In genomic region chr2:210727549-210727948, GRCh38 we compare ENCODE assay signal across 21 cellular contexts.
DNase-seq lines count a peak whose midpoint lies in the region; ATAC-seq and TF ChIP-seq lines count a peak whose summit lies in the region.
"Had no signal": no experiment of that assay in that cellular context is flagged by ENCODE, and none has a peak within 500 bp of the region (broad histone marks: within the 10 kb centered on the region; RNA-seq: fewer than 3 reads in every experiment).

No MANE protein-coding gene starts in this region.

- peaks cover 4% of the 10 kb centered on the region for H3K4me1 Mint-ChIP-seq in activated naive CD8-positive, alpha-beta T cell treated with anti-CD3 and anti-CD28 coated beads, Interleukin-2, amount 10 ng/mL, durations not matched to agents 7 days and 5 days
- H3K4me1 Mint-ChIP-seq in activated naive CD8-positive, alpha-beta T cell treated with anti-CD3 and anti-CD28 coated beads for 36 hours: no peaks in the 10 kb centered on the region
- H3K4me1 Mint-ChIP-seq: CD4-positive, alpha-beta memory T cell had no signal

- no peaks in the 10 kb centered on the region for H3K79me2 ChIP-seq in KMS-11 (ENCODE audit: insufficient read depth, low read depth)

- H3K4me1 ChIP-seq in KMS-11 (ENCODE audit: low read depth, poor library complexity, severe bottlenecking): peaks cover 13% of the 10 kb centered on the region
- H3K4me1 ChIP-seq: SJSA1 had no signal

- no peak overlapping the region for H3K27ac ChIP-seq in KMS-11
- H3K27ac ChIP-seq: SJSA1 had no signal

- H3K36me3 ChIP-seq in KMS-11 (ENCODE audit: insufficient read depth): no peaks in the 10 kb centered on the region
- H3K36me3 ChIP-seq: BE2C, SJSA1 had no signal

- no peak overlapping the region for H3K4me3 ChIP-seq in KMS-11 (IDR thresholded peaks at IDR 0.05; ENCODE audit: insufficient read depth, low read depth, low read length)
- H3K4me3 ChIP-seq: GM23338, SJSA1 had no signal

- DNase-seq in activated naive CD8-positive, alpha-beta T cell treated with anti-CD3 and anti-CD28 coated beads, Interleukin-2, amount 10 ng/mL, durations not matched to agents 7 days and 5 days: no peak
- no peak for DNase-seq in activated naive CD8-positive, alpha-beta T cell treated with anti-CD3 and anti-CD28 coated beads for 36 hours
- DNase-seq in NCI-H748 (lab: John Stamatoyannopoulos, UW; ENCODE audit: unreplicated experiment) (no peak), NCI-H1417 treated with DMSO at 0.1 percent for 48 hours (lab: John Stamatoyannopoulos, UW) (no peak), ecto neural progenitor cell (ENCODE audit: low spot score) (no peak)
- no peak for DNase-seq in activated CD4-positive, alpha-beta T cell treated with anti-CD3 and anti-CD28 coated beads for 48 hours
- DNase-seq: 8988T; BE2C; Calu3; CD4-positive, alpha-beta memory T cell; KBM-7; NCI-H1048; NCI-H146; NCI-H2081; NCI-H774; SW 1271 had no signal

- H3K4me3 Mint-ChIP-seq in activated naive CD8-positive, alpha-beta T cell treated with anti-CD3 and anti-CD28 coated beads, Interleukin-2, amount 10 ng/mL, durations not matched to agents 7 days and 5 days: no peak overlapping the region
- H3K4me3 Mint-ChIP-seq in activated naive CD8-positive, alpha-beta T cell treated with anti-CD3 and anti-CD28 coated beads for 36 hours: no peak overlapping the region
- H3K4me3 Mint-ChIP-seq: CD4-positive, alpha-beta memory T cell; GM23338; T-helper 2 cell treated with Interferon-gamma antibody and Interleukin-4, amounts not matched to agents 5 μg/mL and 100 μg/mL, for 36 hours had no signal

- H3K4me2 ChIP-seq in KMS-11: peak overlapping the region; percentile 11; the same call in 1 of the 2 replicates
- H3K4me2 ChIP-seq: GM23338 had no signal

- TF ChIP-seq CTCF in KMS-11 (conservative IDR thresholded peaks at IDR 0.05; ENCODE audit: low read depth, low read length): no peak

- H3K36me3 Mint-ChIP-seq in activated naive CD8-positive, alpha-beta T cell treated with anti-CD3 and anti-CD28 coated beads, Interleukin-2, amount 10 ng/mL, durations not matched to agents 7 days and 5 days: no peaks in the 10 kb centered on the region
- H3K36me3 Mint-ChIP-seq in activated naive CD8-positive, alpha-beta T cell treated with anti-CD3 and anti-CD28 coated beads for 36 hours: no peaks in the 10 kb centered on the region
- H3K36me3 Mint-ChIP-seq: CD4-positive, alpha-beta memory T cell had no signal

- POLR2A ChIA-PET in activated naive CD8-positive, alpha-beta T cell treated with anti-CD3 and anti-CD28 coated beads, Interleukin-2, amount 10 ng/mL, durations not matched to agents 7 days and 5 days (lab: Charles Lee): no interaction called here

- H3K27me3 ChIP-seq in KMS-11 (ENCODE audit: insufficient read depth, low read depth): no peaks in the 10 kb centered on the region
- H3K27me3 ChIP-seq: BE2C, SJSA1 had no signal

- no peak overlapping the region for H2AFZ ChIP-seq in KMS-11 (ENCODE audit: low read depth)
- H2AFZ ChIP-seq: GM23338 had no signal

- ATAC-seq in activated naive CD8-positive, alpha-beta T cell treated with anti-CD3 and anti-CD28 coated beads, Interleukin-2, amount 10 ng/mL, durations not matched to agents 7 days and 5 days (ENCODE audit: low read depth): peak; percentile 61
- peak; percentile 66 for ATAC-seq in HG03097 (IDR thresholded peaks at IDR 0.05; ENCODE audit: low FRiP score, unreplicated experiment)
- ATAC-seq: GM23338 had no signal

- no peaks in the 10 kb centered on the region for H3K9me3 Mint-ChIP-seq in activated naive CD8-positive, alpha-beta T cell treated with anti-CD3 and anti-CD28 coated beads, Interleukin-2, amount 10 ng/mL, durations not matched to agents 7 days and 5 days
- H3K9me3 Mint-ChIP-seq in activated naive CD8-positive, alpha-beta T cell treated with anti-CD3 and anti-CD28 coated beads for 36 hours: no peaks in the 10 kb centered on the region
- H3K9me3 Mint-ChIP-seq: GM23338 had no signal

- H3K27me3 Mint-ChIP-seq in activated naive CD8-positive, alpha-beta T cell treated with anti-CD3 and anti-CD28 coated beads, Interleukin-2, amount 10 ng/mL, durations not matched to agents 7 days and 5 days: no peaks in the 10 kb centered on the region
- H3K27me3 Mint-ChIP-seq in activated naive CD8-positive, alpha-beta T cell treated with anti-CD3 and anti-CD28 coated beads for 36 hours: no peaks in the 10 kb centered on the region
- H3K27me3 Mint-ChIP-seq: CD4-positive, alpha-beta memory T cell had no signal

- H4K20me1 ChIP-seq in KMS-11 (ENCODE audit: insufficient read depth): no peaks in the 10 kb centered on the region

- no peak overlapping the region for H3K27ac Mint-ChIP-seq in activated naive CD8-positive, alpha-beta T cell treated with anti-CD3 and anti-CD28 coated beads, Interleukin-2, amount 10 ng/mL, durations not matched to agents 7 days and 5 days
- no peak overlapping the region for H3K27ac Mint-ChIP-seq in activated naive CD8-positive, alpha-beta T cell treated with anti-CD3 and anti-CD28 coated beads for 36 hours
- H3K27ac Mint-ChIP-seq: CD4-positive, alpha-beta memory T cell; GM23338; T-helper 2 cell treated with Interferon-gamma antibody and Interleukin-4, amounts not matched to agents 5 μg/mL and 100 μg/mL, for 36 hours had no signal

- H3K9ac ChIP-seq in KMS-11: no peak overlapping the region
